17 cellular contexts compared by ENCODE assay signal in genomic region chr1:33425900-33426299, GRCh38. TPM values are rescaled to one million over a fixed set of nuclear protein-coding genes. Genes with fewer than 3 reads are reported as not detected.
A peak's percentile ranks its signal among the peaks of the same experiment; 100 is the strongest.
DNase-seq lines count a peak whose midpoint lies in the region; ATAC-seq and TF ChIP-seq lines count a peak whose summit lies in the region.
"Had no signal": no experiment of that assay in that cellular context is flagged by ENCODE, and none has a peak within 500 bp of the region (broad histone marks: within the 10 kb centered on the region; RNA-seq: fewer than 3 reads in every experiment).

No MANE protein-coding gene starts in this region.

- no peaks in the 10 kb centered on the region for H3K9me3 ChIP-seq in effector memory CD4-positive, alpha-beta T cell (ENCODE audit: control insufficient read depth, low read length)
- H3K9me3 ChIP-seq: BLaER1 had no signal

- H3K27me3 Mint-ChIP-seq in stimulated activated naive CD8-positive, alpha-beta T cell treated with anti-CD3 and anti-CD28 coated beads, Interleukin-15, amount 100 ng/mL, for 72 hours: peaks cover 25% of the 10 kb centered on the region
- H3K27me3 Mint-ChIP-seq in HFFc6 (ENCODE audit: insufficient read depth) (no peaks in the 10 kb centered on the region; the same call in 1 of the 2 replicates), endothelial cell (ENCODE audit: unreplicated experiment) (peaks cover 2% of the 10 kb centered on the region)

- H3K4me3 ChIP-seq in effector memory CD4-positive, alpha-beta T cell (ENCODE audit: insufficient read depth, low read depth, low read length, poor library complexity, severe bottlenecking): no peak overlapping the region
- H3K4me3 ChIP-seq: BLaER1, PC-9 had no signal

- H3K4me1 Mint-ChIP-seq in stimulated activated naive CD8-positive, alpha-beta T cell treated with anti-CD3 and anti-CD28 coated beads, Interleukin-15, amount 100 ng/mL, for 72 hours: peaks cover 10% of the 10 kb centered on the region
- H3K4me1 Mint-ChIP-seq in HFFc6 (ENCODE audit: low read depth): peaks cover 27% of the 10 kb centered on the region
- H3K4me1 Mint-ChIP-seq in endothelial cell (ENCODE audit: unreplicated experiment): peaks cover 20% of the 10 kb centered on the region

- TF ChIP-seq CTCF in HFFc6 (IDR thresholded peaks at IDR 0.05) (no peak), endothelial cell (IDR thresholded peaks at IDR 0.05; ENCODE audit: unreplicated experiment) (no peak)

- H3K27ac ChIP-seq in effector memory CD4-positive, alpha-beta T cell (ENCODE audit: insufficient read depth, low read length, poor library complexity, severe bottlenecking): no peak overlapping the region
- H3K27ac ChIP-seq: BLaER1, KMS-11, PC-9 had no signal

- H3K4me1 ChIP-seq in effector memory CD4-positive, alpha-beta T cell (ENCODE audit: control insufficient read depth, insufficient read depth, low read length, poor library complexity, severe bottlenecking): peaks cover 4% of the 10 kb centered on the region

- peaks cover 14% of the 10 kb centered on the region for H3K36me3 Mint-ChIP-seq in HFFc6 (ENCODE audit: low read depth)
- H3K36me3 Mint-ChIP-seq in endothelial cell (ENCODE audit: low read depth, unreplicated experiment): peaks cover 12% of the 10 kb centered on the region
- H3K36me3 Mint-ChIP-seq: CD8-positive, alpha-beta T cell had no signal

- DNase-seq in stimulated activated naive CD8-positive, alpha-beta T cell treated with anti-CD3 and anti-CD28 coated beads, Interleukin-15, amount 100 ng/mL, for 72 hours: peak in 1 of 2 donors; percentile 24
- no peak for DNase-seq in stimulated activated naive CD8-positive, alpha-beta T cell treated with anti-CD3 and anti-CD28 coated beads, Interleukin-15, Interleukin-2, amounts not matched to agents 100 U/mL and 50 U/mL, for 24 hours
- DNase-seq in HFFc6 (no peak), endothelial cell (ENCODE audit: low spot score) (no peak), NCI-H1048 (lab: John Stamatoyannopoulos, UW) (no peak)
- DNase-seq in effector memory CD4-positive, alpha-beta T cell: no peak
- DNase-seq in stimulated activated CD4-positive, alpha-beta T cell treated with anti-CD3 and anti-CD28 coated beads, Interleukin-4, amount 100 ng/mL, for 1 hour: no peak
- DNase-seq: CD8-positive, alpha-beta T cell; DMS79 treated with DMSO at 0.1 percent for 48 hours; GOT3; NCI-H1092; NCI-H146; NCI-H2081; NCI-H748 treated with DMSO at 0.1 percent for 48 hours; PC-9 had no signal

- ATAC-seq in stimulated activated naive CD8-positive, alpha-beta T cell treated with anti-CD3 and anti-CD28 coated beads, Interleukin-15, amount 100 ng/mL, for 72 hours: peak; percentile 85
- ATAC-seq in stimulated activated naive CD8-positive, alpha-beta T cell treated with anti-CD3 and anti-CD28 coated beads, Interleukin-15, Interleukin-2, amounts not matched to agents 100 U/mL and 50 U/mL, for 24 hours: no peak
- ATAC-seq: CD8-positive, alpha-beta T cell had no signal

- H3K27ac Mint-ChIP-seq in stimulated activated naive CD8-positive, alpha-beta T cell treated with anti-CD3 and anti-CD28 coated beads, Interleukin-15, amount 100 ng/mL, for 72 hours: no peak overlapping the region
- peak overlapping the region; percentile 5; the same call in 1 of the 2 replicates for H3K27ac Mint-ChIP-seq in HFFc6
- peak overlapping the region; percentile 7 for H3K27ac Mint-ChIP-seq in endothelial cell (ENCODE audit: unreplicated experiment)
- H3K27ac Mint-ChIP-seq: CD8-positive, alpha-beta T cell had no signal

- H3K36me3 ChIP-seq in effector memory CD4-positive, alpha-beta T cell (ENCODE audit: control insufficient read depth, insufficient read depth, low read length): no peaks in the 10 kb centered on the region
- H3K36me3 ChIP-seq: BLaER1 had no signal

- no peaks in the 10 kb centered on the region for H3K9me3 Mint-ChIP-seq in stimulated activated naive CD8-positive, alpha-beta T cell treated with anti-CD3 and anti-CD28 coated beads, Interleukin-15, amount 100 ng/mL, for 72 hours
- H3K9me3 Mint-ChIP-seq in HFFc6 (no peaks in the 10 kb centered on the region), endothelial cell (ENCODE audit: unreplicated experiment) (no peaks in the 10 kb centered on the region)
- H3K9me3 Mint-ChIP-seq: CD8-positive, alpha-beta T cell had no signal

- H3K4me3 Mint-ChIP-seq in stimulated activated naive CD8-positive, alpha-beta T cell treated with anti-CD3 and anti-CD28 coated beads, Interleukin-15, amount 100 ng/mL, for 72 hours: no peak overlapping the region
- H3K4me3 Mint-ChIP-seq in HFFc6 (no peak overlapping the region), endothelial cell (ENCODE audit: unreplicated experiment) (no peak overlapping the region)
- H3K4me3 Mint-ChIP-seq: CD8-positive, alpha-beta T cell had no signal

- peaks cover 4% of the 10 kb centered on the region for H3K27me3 ChIP-seq in effector memory CD4-positive, alpha-beta T cell (replicated peaks; ENCODE audit: control insufficient read depth, insufficient read depth, low read length, poor library complexity, severe bottlenecking)

RNA-seq across cellular contexts. Expression of gene PHC2, which starts 5.0 kb away (rescaled TPM):
- total RNA-seq in HFFc6 (2021; fragmentation: NEBNext Ultra II Directional; extraction: Animal tissue kit (Norgen Biotek cat#: 25700)): 100 to 1,000 TPM in 2 of 6 experiments, 10 to 100 TPM in 4; 86.5 to 105 (median 99.6) TPM
- 177 TPM for total RNA-seq in endothelial cell (ENCODE audit: unreplicated experiment)

RNA-seq across cellular contexts. Expression of gene ZSCAN20, which starts 46.5 kb away (rescaled TPM):
- total RNA-seq in HFFc6 (2021; fragmentation: NEBNext Ultra II Directional; extraction: Animal tissue kit (Norgen Biotek cat#: 25700)): 1 to 10 TPM; 5.0 to 6.2 (median 5.6) TPM
- total RNA-seq in endothelial cell (ENCODE audit: unreplicated experiment): 7.3 TPM

Comparison
In these comparisons a context has a peak if more than half of its experiments do, and no peak if none do; other contexts are left out.
1. H3K27ac Mint-ChIP-seq: peak in HFFc6 (single experiment) and endothelial cell (single experiment); none in stimulated activated naive CD8-positive, alpha-beta T cell treated with anti-CD3 and anti-CD28 coated beads, Interleukin-15, amount 100 ng/mL, for 72 hours (0 of 2).